8 cellular contexts compared by ENCODE assay signal in the genomic region with DNA sequence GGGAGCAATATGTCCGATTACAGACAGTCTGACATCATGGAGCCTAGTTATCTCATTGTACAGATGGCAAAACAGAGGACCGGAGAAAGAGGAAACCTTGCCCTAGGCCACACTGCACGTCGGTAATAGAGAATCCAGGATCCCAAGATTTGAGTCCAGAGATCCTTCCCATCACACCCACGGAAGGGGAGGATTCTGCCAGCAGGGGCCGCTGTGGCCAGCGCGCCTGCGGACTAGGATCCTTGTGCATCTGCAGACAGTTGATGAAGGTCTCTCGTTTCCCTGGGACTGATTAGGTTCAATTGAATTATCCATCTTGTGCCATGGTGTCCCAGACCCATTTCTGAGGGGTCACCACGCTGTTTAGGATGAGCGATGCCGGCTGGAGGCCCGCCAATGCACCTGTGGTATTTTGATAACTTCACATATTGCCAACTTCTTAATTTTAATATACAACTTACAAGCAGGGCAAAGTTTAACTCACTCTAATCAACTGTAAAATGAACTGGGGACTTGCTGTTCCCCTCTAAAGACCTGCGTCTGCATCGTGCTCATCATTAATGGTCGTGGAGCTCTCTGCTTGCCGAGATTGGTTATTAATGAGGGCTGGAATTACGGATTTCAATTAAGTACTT.
DNase-seq lines count a peak whose midpoint lies in the region; ATAC-seq, FAIRE-seq and TF ChIP-seq lines count a peak whose summit lies in the region.

No MANE protein-coding gene starts in this region.

- no peak overlapping the region for H3K4me3 ChIP-seq in body of pancreas
- H3K4me3 ChIP-seq in HepG2 (replicated peaks in 1 of 3; ENCODE audit: insufficient read depth in 1 of 3, low read depth in 2 of 3, low read length in 3 of 3): no peak overlapping the region

- H3K27me3 ChIP-seq in body of pancreas (no peaks in the 10 kb centered on the region), HepG2 (ENCODE audit: control insufficient read depth in 1 of 2, insufficient read depth in 2 of 2, low read length in 2 of 2) (no peaks in the 10 kb centered on the region; a peak in 1 of 5 replicates)

- CTCF ChIA-PET in HepG2 (lab: Yijun Ruan, JAX; ENCODE audit: low intra/inter-chr PET ratio, low total read pairs): interaction anchor here (1.1 to 1.7 kb wide), 2 partner anchors 148 to 387 kb away, joined by 4 to 8 read pairs; no protein-coding TSS in a partner anchor

- POLR2A ChIA-PET in HepG2 (lab: Yijun Ruan, JAX): no interaction called here

- H3K36me3 ChIP-seq in body of pancreas (replicated peaks in 1 of 2; ENCODE audit: insufficient read depth in 1 of 2, low read depth in 2 of 2) (no peaks in the 10 kb centered on the region), HepG2 (replicated peaks in 1 of 2; ENCODE audit: control insufficient read depth in 1 of 2, insufficient read depth in 2 of 2, low read length in 2 of 2) (no peaks in the 10 kb centered on the region)

- TF ChIP-seq CTCF in body of pancreas (IDR thresholded peaks at IDR 0.05) (peak; percentile 40 to 67 (median 54)), HepG2 (CRISPR knock-in tag; IDR thresholded peaks at IDR 0.05) (peak; percentile 81)

- no peaks in the 10 kb centered on the region for H4K20me1 ChIP-seq in HepG2 (ENCODE audit: insufficient read depth, low read length)

- DNase-seq in EL: peak; percentile 28
- DNase-seq in KBM-7: peak; percentile 28
- DNase-seq in body of pancreas: peak; percentile 35 to 60 (median 40)
- DNase-seq in HepG2 (ENCODE audit: low spot score): peak; percentile 12
- DNase-seq in medulla oblongata (ENCODE audit: extremely low spot score): no peak
- no peak for DNase-seq in NCI-H345 treated with DMSO at 0.1 percent for 48 hours (lab: John Stamatoyannopoulos, UW; ENCODE audit: unreplicated experiment)

- TF ChIP-seq POLR2A in body of pancreas (IDR thresholded peaks at IDR 0.05): no peak
- no peak for TF ChIP-seq POLR2A in HepG2 (IDR thresholded peaks at IDR 0.05; ENCODE audit: insufficient read depth in 1 of 2, low read depth in 2 of 2, low read length in 2 of 2)

- no peak overlapping the region for H2AFZ ChIP-seq in HepG2 (ENCODE audit: low read length)

- TF ChIP-seq RAD21 in HepG2 (CRISPR knock-in tag; IDR thresholded peaks at IDR 0.05): no peak

- no peak overlapping the region for H3K9ac ChIP-seq in HepG2 (ENCODE audit: insufficient read depth, low read depth, low read length)

- 14 to 16% methylated on average over 19 of the region's 19 CpGs for WGBS in body of pancreas, 2 donors
- 18% methylated on average over 13 of the region's 19 CpGs for WGBS in HepG2 (ENCODE audit: low lambda C conversion rate)

- TF ChIP-seq EP300 in HepG2 (IDR thresholded peaks at IDR 0.05; ENCODE audit: low read depth in 2 of 2, low read length in 2 of 2) (no peak), HepG2 (CRISPR knock-in tag; IDR thresholded peaks at IDR 0.05; ENCODE audit: borderline replicate concordance) (no peak)

- no peak overlapping the region for H3K27ac ChIP-seq in body of pancreas
- no peak overlapping the region for H3K27ac ChIP-seq in HepG2 (ENCODE audit: extremely low read length, insufficient read depth, low read length)

- ATAC-seq in body of pancreas (no peak), HepG2 (peak; percentile 94), GM18868 (IDR thresholded peaks at IDR 0.05; ENCODE audit: unreplicated experiment) (no peak), GM21717 (IDR thresholded peaks at IDR 0.05; ENCODE audit: unreplicated experiment) (no peak)

- no peaks in the 10 kb centered on the region for H3K9me3 ChIP-seq in body of pancreas
- H3K9me3 ChIP-seq in HepG2 (ENCODE audit: low read length): no peaks in the 10 kb centered on the region

- H3K79me2 ChIP-seq in HepG2 (ENCODE audit: insufficient read depth, low read length): no peaks in the 10 kb centered on the region

- H3K4me1 ChIP-seq in body of pancreas (no peaks in the 10 kb centered on the region), HepG2 (ENCODE audit: insufficient read depth, low read length) (no peaks in the 10 kb centered on the region)

- FAIRE-seq in HepG2 (lab: Jason Lieb, UNC): peak; percentile 58

- intact Hi-C loops in body of pancreas (cut with DNase I): no loop called here
- intact Hi-C loops in HepG2 (cut with micrococcal nuclease; ENCODE audit: unreplicated experiment): no loop called here

- in situ Hi-C loops in KBM-7 (cut with MboI; ENCODE audit: low pct_unique_long_range_greater_than_20kb, low sequenced_read_pairs): no loop called here
- in situ Hi-C loops in HepG2 (cut with HindIII; ENCODE audit: extremely low pct_ligation_motif_present, low pct_unique_long_range_greater_than_20kb): loop anchor here (10.0 kb wide), 1 partner anchor 393 kb away; no protein-coding TSS in a partner anchor

- BruUV-seq in HepG2 (replicated peaks; lab: Mats Ljungman, UMichigan): no TSS peak

- H3K4me2 ChIP-seq in HepG2 (ENCODE audit: low read depth, low read length): no peak overlapping the region

TF ChIP-seq in HepG2, 621 proteins besides CTCF, POLR2A, EP300 and RAD21:
- TF ChIP-seq XRCC5 (optimal IDR thresholded peaks at IDR 0.05; ENCODE audit: low read length) (peak; percentile 82), NFIB (CRISPR knock-in tag; IDR thresholded peaks at IDR 0.05; ENCODE audit: borderline replicate concordance) (no peak), AKAP8 (CRISPR knock-in tag; IDR thresholded peaks at IDR 0.05) (no peak), SOX6 (IDR thresholded peaks at IDR 0.05) (no peak), SOX6 (CRISPR knock-in tag; IDR thresholded peaks at IDR 0.05) (no peak), ZNF562 (CRISPR knock-in tag; IDR thresholded peaks at IDR 0.05; ENCODE audit: borderline replicate concordance) (no peak), SMC3 (IDR thresholded peaks at IDR 0.05; ENCODE audit: low read length) (peak; percentile 46), STAG1 (CRISPR knock-in tag; IDR thresholded peaks at IDR 0.05) (peak; percentile 58)
- TF ChIP-seq, protein P1, sequence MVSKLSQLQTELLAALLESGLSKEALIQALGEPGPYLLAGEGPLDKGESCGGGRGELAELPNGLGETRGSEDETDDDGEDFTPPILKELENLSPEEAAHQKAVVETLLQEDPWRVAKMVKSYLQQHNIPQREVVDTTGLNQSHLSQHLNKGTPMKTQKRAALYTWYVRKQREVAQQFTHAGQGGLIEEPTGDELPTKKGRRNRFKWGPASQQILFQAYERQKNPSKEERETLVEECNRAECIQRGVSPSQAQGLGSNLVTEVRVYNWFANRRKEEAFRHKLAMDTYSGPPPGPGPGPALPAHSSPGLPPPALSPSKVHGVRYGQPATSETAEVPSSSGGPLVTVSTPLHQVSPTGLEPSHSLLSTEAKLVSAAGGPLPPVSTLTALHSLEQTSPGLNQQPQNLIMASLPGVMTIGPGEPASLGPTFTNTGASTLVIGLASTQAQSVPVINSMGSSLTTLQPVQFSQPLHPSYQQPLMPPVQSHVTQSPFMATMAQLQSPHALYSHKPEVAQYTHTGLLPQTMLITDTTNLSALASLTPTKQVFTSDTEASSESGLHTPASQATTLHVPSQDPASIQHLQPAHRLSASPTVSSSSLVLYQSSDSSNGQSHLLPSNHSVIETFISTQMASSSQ (IDR thresholded peaks at IDR 0.05; ENCODE audit: low read depth): no peak
- TF ChIP-seq, protein P1 (CRISPR knock-in tag; IDR thresholded peaks at IDR 0.05; ENCODE audit: borderline replicate concordance): no peak
- TF ChIP-seq, protein P2, sequence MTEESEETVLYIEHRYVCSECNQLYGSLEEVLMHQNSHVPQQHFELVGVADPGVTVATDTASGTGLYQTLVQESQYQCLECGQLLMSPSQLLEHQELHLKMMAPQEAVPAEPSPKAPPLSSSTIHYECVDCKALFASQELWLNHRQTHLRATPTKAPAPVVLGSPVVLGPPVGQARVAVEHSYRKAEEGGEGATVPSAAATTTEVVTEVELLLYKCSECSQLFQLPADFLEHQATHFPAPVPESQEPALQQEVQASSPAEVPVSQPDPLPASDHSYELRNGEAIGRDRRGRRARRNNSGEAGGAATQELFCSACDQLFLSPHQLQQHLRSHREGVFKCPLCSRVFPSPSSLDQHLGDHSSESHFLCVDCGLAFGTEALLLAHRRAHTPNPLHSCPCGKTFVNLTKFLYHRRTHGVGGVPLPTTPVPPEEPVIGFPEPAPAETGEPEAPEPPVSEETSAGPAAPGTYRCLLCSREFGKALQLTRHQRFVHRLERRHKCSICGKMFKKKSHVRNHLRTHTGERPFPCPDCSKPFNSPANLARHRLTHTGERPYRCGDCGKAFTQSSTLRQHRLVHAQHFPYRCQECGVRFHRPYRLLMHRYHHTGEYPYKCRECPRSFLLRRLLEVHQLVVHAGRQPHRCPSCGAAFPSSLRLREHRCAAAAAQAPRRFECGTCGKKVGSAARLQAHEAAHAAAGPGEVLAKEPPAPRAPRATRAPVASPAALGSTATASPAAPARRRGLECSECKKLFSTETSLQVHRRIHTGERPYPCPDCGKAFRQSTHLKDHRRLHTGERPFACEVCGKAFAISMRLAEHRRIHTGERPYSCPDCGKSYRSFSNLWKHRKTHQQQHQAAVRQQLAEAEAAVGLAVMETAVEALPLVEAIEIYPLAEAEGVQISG (CRISPR knock-in tag; IDR thresholded peaks at IDR 0.05): 0 out of 2 replicates have a peak, but pooled peaks have one; percentile 21
TF ChIP-seq in HepG2: peak in this region for 4.

Comparison
In these comparisons a context has a peak if more than half of its experiments do, and no peak if none do; other contexts are left out.
1. DNase-seq: peak in EL (single experiment), KBM-7 (single experiment), body of pancreas (4 of 4) and HepG2 (single experiment); none in medulla oblongata (single experiment) and NCI-H345 treated with DMSO at 0.1 percent for 48 hours (single experiment).